ENCODE assay signal across 11 cellular contexts in the genomic region with DNA sequence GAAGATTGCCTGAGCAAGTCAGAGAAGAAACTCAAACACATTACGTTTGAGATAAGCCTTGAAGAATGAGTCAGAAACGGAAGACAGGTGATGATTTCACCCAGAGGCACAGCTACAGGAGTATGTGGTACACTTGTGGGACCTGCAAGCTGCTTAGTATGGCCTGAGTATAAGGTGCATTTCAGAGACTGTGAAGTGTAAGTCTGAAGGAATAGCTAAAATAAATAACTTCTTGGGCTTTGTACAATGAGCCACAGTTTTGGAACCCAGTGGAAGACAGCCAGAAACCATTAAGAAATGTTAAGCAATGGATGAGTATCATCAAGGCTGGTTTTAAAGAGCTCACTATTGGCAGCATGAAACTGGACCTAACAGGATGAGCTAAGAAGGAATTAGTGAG.
DNase-seq lines count a peak whose midpoint lies in the region; ATAC-seq and TF ChIP-seq lines count a peak whose summit lies in the region.
"Had no signal": no experiment of that assay in that cellular context is flagged by ENCODE, and none has a peak within 500 bp of the region (broad histone marks: within the 10 kb centered on the region; RNA-seq: fewer than 3 reads in every experiment).

No MANE protein-coding gene starts in this region.

- H2AFZ ChIP-seq in IMR-90 (replicated peaks; ENCODE audit: low read length, poor library complexity) (no peak overlapping the region), osteoblast (ENCODE audit: low read length) (no peak overlapping the region)

- H3K27me3 Mint-ChIP-seq in stimulated activated naive B cell treated with anti-CD40 and anti-IgM and Interleukin-4, amounts not matched to agents 10 μg/mL and 1 μg/mL and 100 μg/mL, for 72 hours, result no peaks in the 10 kb centered on the region
- H3K27me3 Mint-ChIP-seq: activated naive CD4-positive, alpha-beta T cell treated with anti-CD3 and anti-CD28 coated beads, Interleukin-2, amount 50 U/mL, for 24 hours had no signal

- peaks cover 9% of the 10 kb centered on the region for H3K9me1 ChIP-seq in IMR-90 (ENCODE audit: insufficient read depth, low read length)

- H3K56ac ChIP-seq in IMR-90 (ENCODE audit: extremely low read depth, insufficient read depth, low read length), result no peak overlapping the region

- H2AK9ac ChIP-seq in IMR-90 (replicated peaks; ENCODE audit: low read depth, low read length, poor library complexity), result no peak overlapping the region

- TF ChIP-seq POLR2A in IMR-90 (IDR thresholded peaks at IDR 0.05; ENCODE audit: low read depth, low read length), result no peak

- no peaks in the 10 kb centered on the region for H3K4me1 Mint-ChIP-seq in stimulated activated naive B cell treated with anti-CD40 and anti-IgM and Interleukin-4, amounts not matched to agents 10 μg/mL and 1 μg/mL and 100 μg/mL, for 72 hours
- H3K4me1 Mint-ChIP-seq: activated naive CD4-positive, alpha-beta T cell treated with anti-CD3 and anti-CD28 coated beads, Interleukin-2, amount 50 U/mL, for 24 hours had no signal

- no peak overlapping the region for H3K4ac ChIP-seq in IMR-90 (ENCODE audit: low read depth, low read length)

- H3K4me2 ChIP-seq in IMR-90 (ENCODE audit: low read depth, low read length) (peak overlapping the region; percentile 24; the same call in 1 of the 2 replicates), osteoblast (ENCODE audit: insufficient read depth, low read length) (peak overlapping the region; percentile 38)

- no peak overlapping the region for H2AK5ac ChIP-seq in IMR-90 (ENCODE audit: low read depth, low read length)

- H3K36me3 ChIP-seq in IMR-90 (ENCODE audit: control insufficient read depth, insufficient read depth, low read length), result peaks cover 5% of the 10 kb centered on the region
- peaks cover 4% of the 10 kb centered on the region for H3K36me3 ChIP-seq in osteoblast (ENCODE audit: insufficient read depth, low read length)
- no peaks in the 10 kb centered on the region for H3K36me3 ChIP-seq in HAP-1 (replicated peaks)
- H3K36me3 ChIP-seq: Peyer's patch had no signal

- dilution Hi-C loops in IMR-90 (cut with HindIII; ENCODE audit: low sequenced_read_pairs, unreplicated experiment), result no loop called here

- intact Hi-C loops in IMR-90 (cut with micrococcal nuclease), result no loop called here

- no peak overlapping the region for H3K9ac ChIP-seq in IMR-90 (ENCODE audit: low read depth, low read length)

- peaks cover 5% of the 10 kb centered on the region; the same call in 1 of the 2 replicates for H3K4me1 ChIP-seq in IMR-90 (ENCODE audit: control insufficient read depth, insufficient read depth, low read length)
- H3K4me1 ChIP-seq in osteoblast (ENCODE audit: insufficient read depth, low read length), result peaks cover 13% of the 10 kb centered on the region
- no peaks in the 10 kb centered on the region for H3K4me1 ChIP-seq in HAP-1
- H3K4me1 ChIP-seq: Peyer's patch, testis had no signal

- H3K4me3 ChIP-seq in IMR-90 (ENCODE audit: insufficient read depth, low read depth, low read length), result no peak overlapping the region
- H3K4me3 ChIP-seq in osteoblast (ENCODE audit: insufficient read depth, low read length), result no peak overlapping the region
- H3K4me3 ChIP-seq in HAP-1, result no peak overlapping the region
- H3K4me3 ChIP-seq: Peyer's patch, testis had no signal

- TF ChIP-seq RAD21 in IMR-90 (IDR thresholded peaks at IDR 0.05; ENCODE audit: low read length), result no peak

- H2BK20ac ChIP-seq in IMR-90 (ENCODE audit: low read depth, low read length), result no peak overlapping the region

- no peak overlapping the region for H3K27ac Mint-ChIP-seq in stimulated activated naive B cell treated with anti-CD40 and anti-IgM and Interleukin-4, amounts not matched to agents 10 μg/mL and 1 μg/mL and 100 μg/mL, for 72 hours
- H3K27ac Mint-ChIP-seq: activated naive CD4-positive, alpha-beta T cell treated with anti-CD3 and anti-CD28 coated beads, Interleukin-2, amount 50 U/mL, for 24 hours had no signal

- H3K36me3 Mint-ChIP-seq in stimulated activated naive B cell treated with anti-CD40 and anti-IgM and Interleukin-4, amounts not matched to agents 10 μg/mL and 1 μg/mL and 100 μg/mL, for 72 hours, result no peaks in the 10 kb centered on the region
- H3K36me3 Mint-ChIP-seq: activated naive CD4-positive, alpha-beta T cell treated with anti-CD3 and anti-CD28 coated beads, Interleukin-2, amount 50 U/mL, for 24 hours had no signal

- TF ChIP-seq CTCF in IMR-90 (conservative IDR thresholded peaks at IDR 0.05; ENCODE audit: low read depth, low read length), result no peak
- TF ChIP-seq CTCF in osteoblast (IDR thresholded peaks at IDR 0.05; ENCODE audit: extremely low read depth, low read depth, low read length), result no peak

- H3K79me2 ChIP-seq in osteoblast (ENCODE audit: insufficient read depth, low read length), result peaks cover 3% of the 10 kb centered on the region

- no peak overlapping the region for H3K4me3 Mint-ChIP-seq in stimulated activated naive B cell treated with anti-CD40 and anti-IgM and Interleukin-4, amounts not matched to agents 10 μg/mL and 1 μg/mL and 100 μg/mL, for 72 hours
- H3K4me3 Mint-ChIP-seq: activated naive CD4-positive, alpha-beta T cell treated with anti-CD3 and anti-CD28 coated beads, Interleukin-2, amount 50 U/mL, for 24 hours had no signal

- H3K27ac ChIP-seq in IMR-90 (ENCODE audit: insufficient read depth, low read length), result no peak overlapping the region
- H3K27ac ChIP-seq in epithelial cell of prostate, result peak overlapping the region; percentile 63
- peak overlapping the region; percentile 46 for H3K27ac ChIP-seq in osteoblast (ENCODE audit: low read depth, low read length)
- H3K27ac ChIP-seq: Peyer's patch, testis had no signal

- H3K18ac ChIP-seq in IMR-90 (ENCODE audit: low read depth, low read length), result no peak overlapping the region

- H2BK120ac ChIP-seq in IMR-90 (ENCODE audit: low read depth, low read length), result no peak overlapping the region

- DNase-seq in ELR (ENCODE audit: low read depth) (peak; percentile 49), IMR-90 (peak; percentile 96), epithelial cell of prostate (ENCODE audit: low read depth, low spot score) (peak; percentile 88), osteoblast (ENCODE audit: insufficient read length, low spot score, missing footprints) (peak; percentile 89), HAP-1 (ENCODE audit: low spot score in 2 of 2) (no peak), RPMI8226 (no peak)
- DNase-seq in stimulated activated naive B cell treated with anti-CD40 and anti-IgM and Interleukin-4, amounts not matched to agents 10 μg/mL and 1 μg/mL and 100 μg/mL, for 72 hours, result no peak
- DNase-seq in activated CD4-positive, CD25-positive, alpha-beta regulatory T cell (lab: John Stamatoyannopoulos, UW), result no peak
- DNase-seq: Peyer's patch, testis had no signal

- H3K27me3 ChIP-seq in IMR-90 (ENCODE audit: control insufficient read depth, insufficient read depth, low read length), result no peaks in the 10 kb centered on the region
- H3K27me3 ChIP-seq in osteoblast (ENCODE audit: insufficient read depth, low read length), result no peaks in the 10 kb centered on the region
- H3K27me3 ChIP-seq in HAP-1 (ENCODE audit: low read depth), result no peaks in the 10 kb centered on the region
- H3K27me3 ChIP-seq: Peyer's patch, testis had no signal

- CTCF ChIA-PET in IMR-90 (lab: Yijun Ruan, JAX), result interaction anchor here (1.1 kb wide), 1 partner anchor 18 kb away, joined by 3 read pairs; no protein-coding TSS in a partner anchor

- in situ Hi-C loops in IMR-90 (cut with MboI; ENCODE audit: low sequenced_read_pairs) (no loop called here), HAP-1 (cut with MboI; ENCODE audit: low sequenced_read_pairs) (no loop called here)

- no CpG with 5 or more reads among the region's 2 CpGs for WGBS in IMR-90 (ENCODE audit: extremely low coverage in 2 of 2, insufficient read length in 1 of 2), 2 experiments

- no peak overlapping the region for H4K91ac ChIP-seq in IMR-90 (ENCODE audit: insufficient read depth, low read depth, low read length)

- no TSS peak for BruUV-seq in IMR-90 (replicated peaks; lab: Mats Ljungman, UMichigan)

- no peak overlapping the region for H3K23ac ChIP-seq in IMR-90 (ENCODE audit: low read depth, low read length)

- POLR2A ChIA-PET in IMR-90 (lab: Charles Lee; ENCODE audit: unreplicated experiment), result no interaction called here

- no peak overlapping the region for H2BK5ac ChIP-seq in IMR-90 (ENCODE audit: low read depth, low read length, poor library complexity, severe bottlenecking)

- H3K14ac ChIP-seq in IMR-90 (replicated peaks; ENCODE audit: low read depth, low read length), result no peak overlapping the region

- no peak overlapping the region; the same call in 2 of the 3 replicates for H2BK15ac ChIP-seq in IMR-90 (ENCODE audit: low read depth, low read length)

- H4K20me1 ChIP-seq in IMR-90 (ENCODE audit: insufficient read depth, low read length) (peaks cover 6% of the 10 kb centered on the region; the same call in 1 of the 2 replicates), osteoblast (ENCODE audit: insufficient read depth, low read length) (no peaks in the 10 kb centered on the region)

- peaks cover 4% of the 10 kb centered on the region; the same call in 1 of the 2 replicates for H3K9me3 ChIP-seq in IMR-90 (ENCODE audit: control insufficient read depth, insufficient read depth, low read length)
- H3K9me3 ChIP-seq in osteoblast (ENCODE audit: low read depth, low read length), result no peaks in the 10 kb centered on the region
- peaks cover 2% of the 10 kb centered on the region; the same call in 1 of the 2 replicates for H3K9me3 ChIP-seq in HAP-1
- H3K9me3 ChIP-seq: Peyer's patch, testis had no signal

- peaks cover 0 to 14% of the 10 kb centered on the region in 2 experiments; a peak in 2 of 4 replicates for H3K79me1 ChIP-seq in IMR-90 (ENCODE audit: low read depth in 1 of 2, low read length in 2 of 2)

- peaks cover 0 to 7% of the 10 kb centered on the region in 2 donors for H3K9me3 Mint-ChIP-seq in stimulated activated naive B cell treated with anti-CD40 and anti-IgM and Interleukin-4, amounts not matched to agents 10 μg/mL and 1 μg/mL and 100 μg/mL, for 72 hours

- ATAC-seq in IMR-90 (ENCODE audit: low read depth), result peak; percentile 96
- no peak for ATAC-seq in stimulated activated naive B cell treated with anti-CD40 and anti-IgM and Interleukin-4, amounts not matched to agents 10 μg/mL and 1 μg/mL and 100 μg/mL, for 72 hours (replicated peaks)

- H4K5ac ChIP-seq in IMR-90 (ENCODE audit: low read depth, low read length), result no peak overlapping the region

- H4K8ac ChIP-seq in IMR-90 (ENCODE audit: low read depth in 2 of 2, low read length in 2 of 2), result no peak overlapping the region

TF ChIP-seq in IMR-90, 13 proteins besides CTCF, POLR2A, EP300 and RAD21 (continues in another document):
- TF ChIP-seq MAZ (IDR thresholded peaks at IDR 0.05; ENCODE audit: borderline replicate concordance, low read depth, low read length) (no peak), MAFK (IDR thresholded peaks at IDR 0.05; ENCODE audit: low read depth, low read length) (no peak), RFX5 (IDR thresholded peaks at IDR 0.05; ENCODE audit: low read depth, low read length) (no peak), CEBPB (IDR thresholded peaks at IDR 0.05; ENCODE audit: low read depth, low read length) (peak; percentile 97)

Comparison
In these comparisons a context has a peak if more than half of its experiments do, and no peak if none do; other contexts are left out.
1. DNase-seq: peak in ELR (single experiment), IMR-90 (single experiment), epithelial cell of prostate (single experiment) and osteoblast (single experiment); none in stimulated activated naive B cell treated with anti-CD40 and anti-IgM and Interleukin-4, amounts not matched to agents 10 μg/mL and 1 μg/mL and 100 μg/mL, for 72 hours (single experiment), activated CD4-positive, CD25-positive, alpha-beta regulatory T cell (0 of 4), HAP-1 (0 of 2) and RPMI8226 (single experiment).